Comparison of ENCODE assay signal across 1 cellular context in the genomic region with DNA sequence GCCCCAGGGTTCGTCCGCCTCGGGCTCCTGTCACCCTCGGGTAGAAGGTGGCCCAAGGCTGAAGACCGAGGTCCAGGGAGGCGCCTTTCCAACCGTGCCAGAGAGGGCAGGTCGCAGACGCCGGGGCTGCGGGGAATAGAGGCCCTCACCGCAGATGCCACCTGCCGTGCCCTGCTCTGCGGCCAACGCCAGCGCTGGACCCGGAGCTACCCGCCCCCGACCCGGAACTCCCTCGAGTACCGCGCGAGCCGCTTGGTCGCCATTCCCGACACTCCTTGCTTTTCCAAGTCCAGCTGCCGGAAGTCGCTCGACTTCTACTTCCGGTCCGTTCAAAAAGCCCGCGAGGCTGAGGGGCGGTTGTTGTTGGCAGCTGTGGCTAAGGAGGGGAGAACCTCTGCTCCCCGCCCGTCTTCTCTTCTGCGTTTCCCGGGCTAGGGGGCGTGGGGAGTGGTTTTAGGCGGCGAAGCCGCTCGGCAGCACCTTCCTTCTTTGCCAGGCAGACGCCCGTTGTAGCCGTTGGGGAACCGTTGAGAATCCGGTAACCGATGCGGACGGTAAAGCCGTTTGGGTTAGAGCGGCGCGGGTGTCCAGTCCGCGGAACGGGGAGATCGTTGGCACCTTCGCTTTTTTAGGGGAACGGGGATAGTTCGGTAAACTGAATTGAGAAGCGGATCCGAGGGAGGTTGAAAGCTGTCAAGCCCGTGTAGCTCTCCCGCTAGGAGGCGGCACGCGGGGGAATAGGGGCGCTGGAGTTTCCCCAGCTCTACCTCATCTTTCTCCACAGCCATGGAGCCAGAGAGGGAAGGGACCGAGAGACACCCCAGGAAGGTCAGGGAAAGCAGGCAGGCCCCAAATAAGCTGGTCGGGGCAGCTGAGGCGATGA.
A peak's percentile ranks its signal among the peaks of the same experiment; 100 is the strongest.
TF ChIP-seq lines count a peak whose summit lies in the region.

A gene with protein sequence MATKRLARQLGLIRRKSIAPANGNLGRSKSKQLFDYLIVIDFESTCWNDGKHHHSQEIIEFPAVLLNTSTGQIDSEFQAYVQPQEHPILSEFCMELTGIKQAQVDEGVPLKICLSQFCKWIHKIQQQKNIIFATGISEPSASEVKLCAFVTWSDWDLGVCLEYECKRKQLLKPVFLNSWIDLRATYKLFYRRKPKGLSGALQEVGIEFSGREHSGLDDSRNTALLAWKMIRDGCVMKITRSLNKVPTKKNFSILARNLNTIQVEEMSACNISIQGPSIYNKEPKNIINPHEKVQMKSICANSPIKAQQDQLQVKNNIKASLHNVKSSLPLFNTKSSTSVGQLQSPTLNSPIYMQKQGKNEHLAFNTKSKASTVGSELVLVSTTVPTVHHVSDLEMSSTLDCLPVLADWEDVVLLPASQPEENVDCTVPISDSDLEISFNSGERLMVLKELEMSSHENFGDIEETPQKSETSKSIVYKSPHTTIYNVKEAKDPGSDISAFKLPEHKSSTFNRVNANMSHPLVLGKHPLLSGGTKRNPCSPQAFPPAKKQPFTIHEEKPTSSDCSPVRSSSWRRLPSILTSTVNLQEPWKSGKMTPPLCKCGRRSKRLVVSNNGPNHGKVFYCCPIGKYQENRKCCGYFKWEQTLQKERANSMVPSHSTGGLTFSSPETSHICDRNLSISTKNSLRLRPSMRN (minus strand): TSS at position 305 of the 883 bp plus-strand sequence. CDS start 42 bp downstream, at position 263.
A gene with protein sequence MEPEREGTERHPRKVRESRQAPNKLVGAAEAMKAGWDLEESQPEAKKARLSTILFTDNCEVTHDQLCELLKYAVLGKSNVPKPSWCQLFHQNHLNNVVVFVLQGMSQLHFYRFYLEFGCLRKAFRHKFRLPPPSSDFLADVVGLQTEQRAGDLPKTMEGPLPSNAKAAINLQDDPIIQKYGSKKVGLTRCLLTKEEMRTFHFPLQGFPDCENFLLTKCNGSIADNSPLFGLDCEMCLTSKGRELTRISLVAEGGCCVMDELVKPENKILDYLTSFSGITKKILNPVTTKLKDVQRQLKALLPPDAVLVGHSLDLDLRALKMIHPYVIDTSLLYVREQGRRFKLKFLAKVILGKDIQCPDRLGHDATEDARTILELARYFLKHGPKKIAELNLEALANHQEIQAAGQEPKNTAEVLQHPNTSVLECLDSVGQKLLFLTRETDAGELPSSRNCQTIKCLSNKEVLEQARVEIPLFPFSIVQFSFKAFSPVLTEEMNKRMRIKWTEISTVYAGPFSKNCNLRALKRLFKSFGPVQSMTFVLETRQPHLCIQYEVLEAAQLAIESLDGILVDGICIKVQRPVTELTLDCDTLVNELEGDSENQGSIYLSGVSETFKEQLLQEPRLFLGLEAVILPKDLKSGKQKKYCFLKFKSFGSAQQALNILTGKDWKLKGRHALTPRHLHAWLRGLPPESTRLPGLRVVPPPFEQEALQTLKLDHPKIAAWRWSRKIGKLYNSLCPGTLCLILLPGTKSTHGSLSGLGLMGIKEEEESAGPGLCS (plus strand): TSS at position 360 of the 883 bp plus-strand sequence. CDS start 427 bp downstream, at position 787.

TF ChIP-seq in K562, 482 proteins besides CTCF, POLR2A, EP300 and RAD21 (continued from another document and continues in another):
- TF ChIP-seq, protein P1, sequence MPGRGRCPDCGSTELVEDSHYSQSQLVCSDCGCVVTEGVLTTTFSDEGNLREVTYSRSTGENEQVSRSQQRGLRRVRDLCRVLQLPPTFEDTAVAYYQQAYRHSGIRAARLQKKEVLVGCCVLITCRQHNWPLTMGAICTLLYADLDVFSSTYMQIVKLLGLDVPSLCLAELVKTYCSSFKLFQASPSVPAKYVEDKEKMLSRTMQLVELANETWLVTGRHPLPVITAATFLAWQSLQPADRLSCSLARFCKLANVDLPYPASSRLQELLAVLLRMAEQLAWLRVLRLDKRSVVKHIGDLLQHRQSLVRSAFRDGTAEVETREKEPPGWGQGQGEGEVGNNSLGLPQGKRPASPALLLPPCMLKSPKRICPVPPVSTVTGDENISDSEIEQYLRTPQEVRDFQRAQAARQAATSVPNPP (IDR thresholded peaks at IDR 0.05; ENCODE audit: borderline replicate concordance, insufficient read depth, insufficient read length), result no peak
- TF ChIP-seq, protein P2, sequence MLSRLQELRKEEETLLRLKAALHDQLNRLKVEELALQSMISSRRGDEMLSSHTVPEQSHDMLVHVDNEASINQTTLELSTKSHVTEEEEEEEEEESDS (CRISPR knock-in tag; IDR thresholded peaks at IDR 0.05), result no peak
- TF ChIP-seq TSC22D4 (tag; IDR thresholded peaks at IDR 0.05), result no peak
- no peak for TF ChIP-seq ZNF586 (CRISPR knock-in tag; conservative IDR thresholded peaks at IDR 0.05)
- TF ChIP-seq ZNF431 (CRISPR knock-in tag; IDR thresholded peaks at IDR 0.05), result 0 out of 2 replicates have a peak, but pooled peaks have one; percentile 1
- no peak; the same call in 1 of the 2 replicates for TF ChIP-seq KAT7 (CRISPR knock-in tag; IDR thresholded peaks at IDR 0.05; ENCODE audit: borderline replicate concordance)
- TF ChIP-seq, protein P3, sequence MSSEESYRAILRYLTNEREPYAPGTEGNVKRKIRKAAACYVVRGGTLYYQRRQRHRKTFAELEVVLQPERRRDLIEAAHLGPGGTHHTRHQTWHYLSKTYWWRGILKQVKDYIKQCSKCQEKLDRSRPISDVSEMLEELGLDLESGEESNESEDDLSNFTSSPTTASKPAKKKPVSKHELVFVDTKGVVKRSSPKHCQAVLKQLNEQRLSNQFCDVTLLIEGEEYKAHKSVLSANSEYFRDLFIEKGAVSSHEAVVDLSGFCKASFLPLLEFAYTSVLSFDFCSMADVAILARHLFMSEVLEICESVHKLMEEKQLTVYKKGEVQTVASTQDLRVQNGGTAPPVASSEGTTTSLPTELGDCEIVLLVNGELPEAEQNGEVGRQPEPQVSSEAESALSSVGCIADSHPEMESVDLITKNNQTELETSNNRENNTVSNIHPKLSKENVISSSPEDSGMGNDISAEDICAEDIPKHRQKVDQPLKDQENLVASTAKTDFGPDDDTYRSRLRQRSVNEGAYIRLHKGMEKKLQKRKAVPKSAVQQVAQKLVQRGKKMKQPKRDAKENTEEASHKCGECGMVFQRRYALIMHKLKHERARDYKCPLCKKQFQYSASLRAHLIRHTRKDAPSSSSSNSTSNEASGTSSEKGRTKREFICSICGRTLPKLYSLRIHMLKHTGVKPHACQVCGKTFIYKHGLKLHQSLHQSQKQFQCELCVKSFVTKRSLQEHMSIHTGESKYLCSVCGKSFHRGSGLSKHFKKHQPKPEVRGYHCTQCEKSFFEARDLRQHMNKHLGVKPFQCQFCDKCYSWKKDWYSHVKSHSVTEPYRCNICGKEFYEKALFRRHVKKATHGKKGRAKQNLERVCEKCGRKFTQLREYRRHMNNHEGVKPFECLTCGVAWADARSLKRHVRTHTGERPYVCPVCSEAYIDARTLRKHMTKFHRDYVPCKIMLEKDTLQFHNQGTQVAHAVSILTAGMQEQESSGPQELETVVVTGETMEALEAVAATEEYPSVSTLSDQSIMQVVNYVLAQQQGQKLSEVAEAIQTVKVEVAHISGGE (CRISPR knock-in tag; IDR thresholded peaks at IDR 0.05), result peak in 2 of 3 experiments; percentile 3 to 91; a peak in 2 of 6 replicates
- peak; percentile 24 for TF ChIP-seq ASH1L (IDR thresholded peaks at IDR 0.05; ENCODE audit: borderline replicate concordance, low read depth, partially characterized antibody)
- TF ChIP-seq FUS (optimal IDR thresholded peaks at IDR 0.05; ENCODE audit: low read depth, low read length), result no peak
- no peak; a peak in 1 of 4 replicates for TF ChIP-seq TBL1XR1 (IDR thresholded peaks at IDR 0.05; ENCODE audit: low read length in 2 of 2)
- TF ChIP-seq, protein P4, sequence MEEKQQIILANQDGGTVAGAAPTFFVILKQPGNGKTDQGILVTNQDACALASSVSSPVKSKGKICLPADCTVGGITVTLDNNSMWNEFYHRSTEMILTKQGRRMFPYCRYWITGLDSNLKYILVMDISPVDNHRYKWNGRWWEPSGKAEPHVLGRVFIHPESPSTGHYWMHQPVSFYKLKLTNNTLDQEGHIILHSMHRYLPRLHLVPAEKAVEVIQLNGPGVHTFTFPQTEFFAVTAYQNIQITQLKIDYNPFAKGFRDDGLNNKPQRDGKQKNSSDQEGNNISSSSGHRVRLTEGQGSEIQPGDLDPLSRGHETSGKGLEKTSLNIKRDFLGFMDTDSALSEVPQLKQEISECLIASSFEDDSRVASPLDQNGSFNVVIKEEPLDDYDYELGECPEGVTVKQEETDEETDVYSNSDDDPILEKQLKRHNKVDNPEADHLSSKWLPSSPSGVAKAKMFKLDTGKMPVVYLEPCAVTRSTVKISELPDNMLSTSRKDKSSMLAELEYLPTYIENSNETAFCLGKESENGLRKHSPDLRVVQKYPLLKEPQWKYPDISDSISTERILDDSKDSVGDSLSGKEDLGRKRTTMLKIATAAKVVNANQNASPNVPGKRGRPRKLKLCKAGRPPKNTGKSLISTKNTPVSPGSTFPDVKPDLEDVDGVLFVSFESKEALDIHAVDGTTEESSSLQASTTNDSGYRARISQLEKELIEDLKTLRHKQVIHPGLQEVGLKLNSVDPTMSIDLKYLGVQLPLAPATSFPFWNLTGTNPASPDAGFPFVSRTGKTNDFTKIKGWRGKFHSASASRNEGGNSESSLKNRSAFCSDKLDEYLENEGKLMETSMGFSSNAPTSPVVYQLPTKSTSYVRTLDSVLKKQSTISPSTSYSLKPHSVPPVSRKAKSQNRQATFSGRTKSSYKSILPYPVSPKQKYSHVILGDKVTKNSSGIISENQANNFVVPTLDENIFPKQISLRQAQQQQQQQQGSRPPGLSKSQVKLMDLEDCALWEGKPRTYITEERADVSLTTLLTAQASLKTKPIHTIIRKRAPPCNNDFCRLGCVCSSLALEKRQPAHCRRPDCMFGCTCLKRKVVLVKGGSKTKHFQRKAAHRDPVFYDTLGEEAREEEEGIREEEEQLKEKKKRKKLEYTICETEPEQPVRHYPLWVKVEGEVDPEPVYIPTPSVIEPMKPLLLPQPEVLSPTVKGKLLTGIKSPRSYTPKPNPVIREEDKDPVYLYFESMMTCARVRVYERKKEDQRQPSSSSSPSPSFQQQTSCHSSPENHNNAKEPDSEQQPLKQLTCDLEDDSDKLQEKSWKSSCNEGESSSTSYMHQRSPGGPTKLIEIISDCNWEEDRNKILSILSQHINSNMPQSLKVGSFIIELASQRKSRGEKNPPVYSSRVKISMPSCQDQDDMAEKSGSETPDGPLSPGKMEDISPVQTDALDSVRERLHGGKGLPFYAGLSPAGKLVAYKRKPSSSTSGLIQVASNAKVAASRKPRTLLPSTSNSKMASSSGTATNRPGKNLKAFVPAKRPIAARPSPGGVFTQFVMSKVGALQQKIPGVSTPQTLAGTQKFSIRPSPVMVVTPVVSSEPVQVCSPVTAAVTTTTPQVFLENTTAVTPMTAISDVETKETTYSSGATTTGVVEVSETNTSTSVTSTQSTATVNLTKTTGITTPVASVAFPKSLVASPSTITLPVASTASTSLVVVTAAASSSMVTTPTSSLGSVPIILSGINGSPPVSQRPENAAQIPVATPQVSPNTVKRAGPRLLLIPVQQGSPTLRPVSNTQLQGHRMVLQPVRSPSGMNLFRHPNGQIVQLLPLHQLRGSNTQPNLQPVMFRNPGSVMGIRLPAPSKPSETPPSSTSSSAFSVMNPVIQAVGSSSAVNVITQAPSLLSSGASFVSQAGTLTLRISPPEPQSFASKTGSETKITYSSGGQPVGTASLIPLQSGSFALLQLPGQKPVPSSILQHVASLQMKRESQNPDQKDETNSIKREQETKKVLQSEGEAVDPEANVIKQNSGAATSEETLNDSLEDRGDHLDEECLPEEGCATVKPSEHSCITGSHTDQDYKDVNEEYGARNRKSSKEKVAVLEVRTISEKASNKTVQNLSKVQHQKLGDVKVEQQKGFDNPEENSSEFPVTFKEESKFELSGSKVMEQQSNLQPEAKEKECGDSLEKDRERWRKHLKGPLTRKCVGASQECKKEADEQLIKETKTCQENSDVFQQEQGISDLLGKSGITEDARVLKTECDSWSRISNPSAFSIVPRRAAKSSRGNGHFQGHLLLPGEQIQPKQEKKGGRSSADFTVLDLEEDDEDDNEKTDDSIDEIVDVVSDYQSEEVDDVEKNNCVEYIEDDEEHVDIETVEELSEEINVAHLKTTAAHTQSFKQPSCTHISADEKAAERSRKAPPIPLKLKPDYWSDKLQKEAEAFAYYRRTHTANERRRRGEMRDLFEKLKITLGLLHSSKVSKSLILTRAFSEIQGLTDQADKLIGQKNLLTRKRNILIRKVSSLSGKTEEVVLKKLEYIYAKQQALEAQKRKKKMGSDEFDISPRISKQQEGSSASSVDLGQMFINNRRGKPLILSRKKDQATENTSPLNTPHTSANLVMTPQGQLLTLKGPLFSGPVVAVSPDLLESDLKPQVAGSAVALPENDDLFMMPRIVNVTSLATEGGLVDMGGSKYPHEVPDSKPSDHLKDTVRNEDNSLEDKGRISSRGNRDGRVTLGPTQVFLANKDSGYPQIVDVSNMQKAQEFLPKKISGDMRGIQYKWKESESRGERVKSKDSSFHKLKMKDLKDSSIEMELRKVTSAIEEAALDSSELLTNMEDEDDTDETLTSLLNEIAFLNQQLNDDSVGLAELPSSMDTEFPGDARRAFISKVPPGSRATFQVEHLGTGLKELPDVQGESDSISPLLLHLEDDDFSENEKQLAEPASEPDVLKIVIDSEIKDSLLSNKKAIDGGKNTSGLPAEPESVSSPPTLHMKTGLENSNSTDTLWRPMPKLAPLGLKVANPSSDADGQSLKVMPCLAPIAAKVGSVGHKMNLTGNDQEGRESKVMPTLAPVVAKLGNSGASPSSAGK (IDR thresholded peaks at IDR 0.05), result peak; percentile 85
- TF ChIP-seq, protein P5, sequence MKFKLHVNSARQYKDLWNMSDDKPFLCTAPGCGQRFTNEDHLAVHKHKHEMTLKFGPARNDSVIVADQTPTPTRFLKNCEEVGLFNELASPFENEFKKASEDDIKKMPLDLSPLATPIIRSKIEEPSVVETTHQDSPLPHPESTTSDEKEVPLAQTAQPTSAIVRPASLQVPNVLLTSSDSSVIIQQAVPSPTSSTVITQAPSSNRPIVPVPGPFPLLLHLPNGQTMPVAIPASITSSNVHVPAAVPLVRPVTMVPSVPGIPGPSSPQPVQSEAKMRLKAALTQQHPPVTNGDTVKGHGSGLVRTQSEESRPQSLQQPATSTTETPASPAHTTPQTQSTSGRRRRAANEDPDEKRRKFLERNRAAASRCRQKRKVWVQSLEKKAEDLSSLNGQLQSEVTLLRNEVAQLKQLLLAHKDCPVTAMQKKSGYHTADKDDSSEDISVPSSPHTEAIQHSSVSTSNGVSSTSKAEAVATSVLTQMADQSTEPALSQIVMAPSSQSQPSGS (CRISPR knock-in tag; IDR thresholded peaks at IDR 0.05), result no peak
- TF ChIP-seq ZKSCAN3 (CRISPR knock-in tag; IDR thresholded peaks at IDR 0.05), result no peak
- TF ChIP-seq STAT5A (IDR thresholded peaks at IDR 0.05; ENCODE audit: borderline replicate concordance, low read length), result no peak; the same call in 1 of the 2 replicates
- TF ChIP-seq RBM22 (IDR thresholded peaks at IDR 0.05; ENCODE audit: low read depth, low read length, poor library complexity, severe bottlenecking), result no peak
- TF ChIP-seq, protein P6, sequence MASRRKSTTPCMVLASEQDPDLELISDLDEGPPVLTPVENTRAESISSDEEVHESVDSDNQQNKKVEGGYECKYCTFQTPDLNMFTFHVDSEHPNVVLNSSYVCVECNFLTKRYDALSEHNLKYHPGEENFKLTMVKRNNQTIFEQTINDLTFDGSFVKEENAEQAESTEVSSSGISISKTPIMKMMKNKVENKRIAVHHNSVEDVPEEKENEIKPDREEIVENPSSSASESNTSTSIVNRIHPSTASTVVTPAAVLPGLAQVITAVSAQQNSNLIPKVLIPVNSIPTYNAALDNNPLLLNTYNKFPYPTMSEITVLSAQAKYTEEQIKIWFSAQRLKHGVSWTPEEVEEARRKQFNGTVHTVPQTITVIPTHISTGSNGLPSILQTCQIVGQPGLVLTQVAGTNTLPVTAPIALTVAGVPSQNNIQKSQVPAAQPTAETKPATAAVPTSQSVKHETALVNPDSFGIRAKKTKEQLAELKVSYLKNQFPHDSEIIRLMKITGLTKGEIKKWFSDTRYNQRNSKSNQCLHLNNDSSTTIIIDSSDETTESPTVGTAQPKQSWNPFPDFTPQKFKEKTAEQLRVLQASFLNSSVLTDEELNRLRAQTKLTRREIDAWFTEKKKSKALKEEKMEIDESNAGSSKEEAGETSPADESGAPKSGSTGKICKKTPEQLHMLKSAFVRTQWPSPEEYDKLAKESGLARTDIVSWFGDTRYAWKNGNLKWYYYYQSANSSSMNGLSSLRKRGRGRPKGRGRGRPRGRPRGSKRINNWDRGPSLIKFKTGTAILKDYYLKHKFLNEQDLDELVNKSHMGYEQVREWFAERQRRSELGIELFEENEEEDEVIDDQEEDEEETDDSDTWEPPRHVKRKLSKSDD (conservative IDR thresholded peaks at IDR 0.05; ENCODE audit: low read length), result no peak
- 0 out of 4 replicates have a peak, but pooled peaks of 1 of the 2 experiments have one; percentile 2 for TF ChIP-seq TEAD1 (CRISPR knock-in tag; IDR thresholded peaks at IDR 0.05)
